8 cellular contexts compared by ENCODE assay signal in genomic region chr10:24196426-24197039, GRCh38. TPM values are rescaled to one million over a fixed set of nuclear protein-coding genes. Genes with fewer than 3 reads are reported as not detected.
A peak's percentile ranks its signal among the peaks of the same experiment; 100 is the strongest.
DNase-seq lines count a peak whose midpoint lies in the region; ATAC-seq and TF ChIP-seq lines count a peak whose summit lies in the region.

No MANE protein-coding gene starts in this region.

- no peaks in the 10 kb centered on the region for H3K36me3 Mint-ChIP-seq in activated naive CD4-positive, alpha-beta T cell treated with anti-CD3 and anti-CD28 coated beads for 36 hours (ENCODE audit: low read depth)

- intact Hi-C loops in activated naive CD4-positive, alpha-beta T cell treated with anti-CD3 and anti-CD28 coated beads for 36 hours (cut with micrococcal nuclease), result loop anchor here (1.0 to 5.0 kb wide), 7 partner anchors 164 to 1038 kb away; no protein-coding TSS in a partner anchor
- intact Hi-C loops in Right ventricle myocardium inferior (cut with DNase I) (loop anchor here (1.0 to 5.0 kb wide), 2 partner anchors 202 to 311 kb away; no protein-coding TSS in a partner anchor), prostate gland (cut with DNase I) (loop anchor here (2.0 kb wide), 1 partner anchor 202 kb away; no protein-coding TSS in a partner anchor)

- no peak for TF ChIP-seq POLR2A in prostate gland (IDR thresholded peaks at IDR 0.05)

- no peak overlapping the region for H3K4me3 ChIP-seq in SJSA1
- no peak overlapping the region for H3K4me3 ChIP-seq in prostate gland

- peaks cover 8% of the 10 kb centered on the region for H3K27me3 Mint-ChIP-seq in activated naive CD4-positive, alpha-beta T cell treated with anti-CD3 and anti-CD28 coated beads for 36 hours (ENCODE audit: low read depth)

- WGBS in prostate gland, result 36% methylated on average over 11 of the region's 11 CpGs

- H3K9me3 ChIP-seq in SJSA1 (replicated peaks), result no peaks in the 10 kb centered on the region
- H3K9me3 ChIP-seq in prostate gland, result no peaks in the 10 kb centered on the region

- H3K9me3 Mint-ChIP-seq in activated naive CD4-positive, alpha-beta T cell treated with anti-CD3 and anti-CD28 coated beads for 36 hours, result no peaks in the 10 kb centered on the region

- no peaks in the 10 kb centered on the region for H3K36me3 ChIP-seq in SJSA1
- H3K36me3 ChIP-seq in prostate gland, result no peaks in the 10 kb centered on the region

- TF ChIP-seq CTCF in GM20000 (IDR thresholded peaks at IDR 0.05; ENCODE audit: extremely low read depth, missing control alignments), result peak; percentile 89
- peak; percentile 85 to 98 (median 92) for TF ChIP-seq CTCF in prostate gland (IDR thresholded peaks at IDR 0.05)

- H3K27ac ChIP-seq in SJSA1 (no peak overlapping the region), prostate gland (no peak overlapping the region)

- H3K4me1 Mint-ChIP-seq in activated naive CD4-positive, alpha-beta T cell treated with anti-CD3 and anti-CD28 coated beads for 36 hours (ENCODE audit: low read depth), result no peaks in the 10 kb centered on the region

- H3K4me1 ChIP-seq in SJSA1 (replicated peaks) (no peaks in the 10 kb centered on the region), prostate gland (replicated peaks) (no peaks in the 10 kb centered on the region)

- H3K27me3 ChIP-seq in SJSA1 (replicated peaks) (no peaks in the 10 kb centered on the region), prostate gland (replicated peaks; ENCODE audit: insufficient read depth) (no peaks in the 10 kb centered on the region)

- no peak overlapping the region for H3K27ac Mint-ChIP-seq in activated naive CD4-positive, alpha-beta T cell treated with anti-CD3 and anti-CD28 coated beads for 36 hours

- no peak overlapping the region for H3K4me3 Mint-ChIP-seq in activated naive CD4-positive, alpha-beta T cell treated with anti-CD3 and anti-CD28 coated beads for 36 hours

- peak; percentile 78 for DNase-seq in D341Med (ENCODE audit: low spot score)
- peak; percentile 77 for DNase-seq in GM20000 (ENCODE audit: low spot score)
- DNase-seq in HS-27A (ENCODE audit: low read depth), result peak; percentile 5
- peak; percentile 30 to 75 for DNase-seq in SJSA1 (ENCODE audit: low read depth in 1 of 2, low spot score in 2 of 2)
- DNase-seq in activated naive CD4-positive, alpha-beta T cell treated with anti-CD3 and anti-CD28 coated beads for 36 hours, result peak; percentile 83
- peak; percentile 69 for DNase-seq in Right ventricle myocardium inferior (ENCODE audit: missing footprints)
- DNase-seq in prostate gland (ENCODE audit: low spot score), result peak; percentile 82
- no peak for DNase-seq in GF-D8 (lab: John Stamatoyannopoulos, UW)

- ATAC-seq in Right ventricle myocardium inferior, result peak; percentile 72

- CTCF ChIA-PET in activated naive CD4-positive, alpha-beta T cell treated with anti-CD3 and anti-CD28 coated beads for 36 hours (lab: Charles Lee), result interaction anchor here (0.5 to 1.5 kb wide), 8 partner anchors 9 to 1054 kb away, joined by 3 to 5 read pairs (median 3); no protein-coding TSS in a partner anchor

RNA-seq across cellular contexts. Expression of gene KIAA1217, which starts 12.4 kb away (rescaled TPM):
- 1.1 TPM in 2 replicates for total RNA-seq in SJSA1 (2014; rRNA removed; shearing (Covaris generic))
- total RNA-seq in activated naive CD4-positive, alpha-beta T cell treated with anti-CD3 and anti-CD28 coated beads for 36 hours, result under 1 TPM; 0.57 to 0.86 TPM
- total RNA-seq in Right ventricle myocardium inferior (45.0 TPM), prostate gland (100 to 1,000 TPM in 1 of 2 donors, 10 to 100 TPM in 1; 92.5 to 188 TPM)

Comparison
In these comparisons a context has a peak if more than half of its experiments do, and no peak if none do; other contexts are left out.
1. RNA of gene KIAA1217, which starts 12.4 kb away (total RNA-seq): 92.5 to 188 TPM in prostate gland and 45.0 TPM in Right ventricle myocardium inferior (single experiment); 1.1 TPM in SJSA1 and 0.57 to 0.86 TPM in activated naive CD4-positive, alpha-beta T cell treated with anti-CD3 and anti-CD28 coated beads for 36 hours; every median in the first group is over 10 times any median in the second.